ENCODE assay signal across 17 cellular contexts in the genomic region with DNA sequence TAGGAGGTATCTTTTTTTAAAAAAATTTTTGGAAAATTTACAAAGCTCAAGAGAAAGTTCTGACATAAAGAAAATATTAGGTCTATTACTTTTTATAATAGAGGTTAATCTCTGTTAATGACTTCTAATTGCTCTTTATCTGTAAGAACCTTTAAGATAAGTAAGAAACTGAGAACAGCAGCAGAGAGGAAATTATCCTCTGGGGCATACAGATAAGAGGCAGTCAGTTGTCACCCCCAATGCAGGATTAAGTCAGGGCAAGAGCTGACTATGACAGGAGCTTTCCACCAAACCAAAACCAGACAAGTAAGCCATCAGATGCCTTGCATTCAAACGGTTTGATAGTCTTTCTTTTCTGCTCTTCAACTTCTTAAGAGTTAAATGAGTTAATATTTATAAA.
"Had no signal": no experiment of that assay in that cellular context is flagged by ENCODE, and none has a peak within 500 bp of the region (broad histone marks: within the 10 kb centered on the region; RNA-seq: fewer than 3 reads in every experiment).

No MANE protein-coding gene starts in this region.

- H3K4me3 Mint-ChIP-seq: activated CD4-positive, alpha-beta T cell treated with anti-CD3 and anti-CD28 coated beads, Interleukin-2, amount 10 ng/mL, durations not matched to agents 24 days and 14 days; activated CD8-positive, alpha-beta T cell treated with anti-CD3 and anti-CD28 coated beads for 36 hours; activated T-cell treated with anti-CD3 and anti-CD28 coated beads, Interleukin-2, amount 50 U/mL, for 24 hours; nephron; stimulated activated memory B cell treated with anti-CD40 and anti-IgM and Interleukin-4, amounts not matched to agents 10 μg/mL and 1 μg/mL and 100 μg/mL, for 72 hours had no signal

- H3K27me3 Mint-ChIP-seq: activated CD4-positive, alpha-beta T cell treated with anti-CD3 and anti-CD28 coated beads, Interleukin-2, amount 10 ng/mL, durations not matched to agents 24 days and 14 days; activated CD8-positive, alpha-beta T cell treated with anti-CD3 and anti-CD28 coated beads for 36 hours; activated naive CD8-positive, alpha-beta T cell treated with anti-CD3 and anti-CD28 coated beads, Interleukin-2, amount 10 ng/mL, durations not matched to agents 7 days and 5 days; activated T-cell treated with anti-CD3 and anti-CD28 coated beads, Interleukin-2, amount 50 U/mL, for 24 hours; stimulated activated memory B cell treated with anti-CD40 and anti-IgM and Interleukin-4, amounts not matched to agents 10 μg/mL and 1 μg/mL and 100 μg/mL, for 72 hours had no signal

- DNase-seq: activated CD4-positive, alpha-beta T cell treated with anti-CD3 and anti-CD28 coated beads, Interleukin-2, amount 10 ng/mL, durations not matched to agents 24 days and 14 days; activated CD8-positive, alpha-beta T cell treated with anti-CD3 and anti-CD28 coated beads for 36 hours; activated naive CD4-positive, alpha-beta T cell treated with Interleukin-2 at 50 U/mL for 16 hours; activated naive CD8-positive, alpha-beta T cell treated with anti-CD3 and anti-CD28 coated beads, Interleukin-2, amount 10 ng/mL, durations not matched to agents 7 days and 5 days; activated T-cell treated with anti-CD3 and anti-CD28 coated beads, Interleukin-2, amount 50 U/mL, for 24 hours; amygdala; dermis blood vessel endothelial cell; effector memory CD4-positive, alpha-beta T cell; islet precursor cell; lower lobe of right lung; midbrain; stimulated activated CD4-positive, alpha-beta T cell treated with anti-CD3 and anti-CD28 coated beads, Interleukin-4, amount 100 ng/mL, for 4 hours; thyroid gland had no signal

- H3K9me3 ChIP-seq: lower lobe of right lung, thyroid gland had no signal

- ATAC-seq: activated CD8-positive, alpha-beta T cell treated with anti-CD3 and anti-CD28 coated beads for 36 hours; lower lobe of right lung; sciatic nerve; stimulated activated memory B cell treated with anti-CD40 and anti-IgM and Interleukin-4, amounts not matched to agents 10 μg/mL and 1 μg/mL and 100 μg/mL, for 72 hours had no signal

- H3K9me3 Mint-ChIP-seq: activated CD4-positive, alpha-beta T cell treated with anti-CD3 and anti-CD28 coated beads, Interleukin-2, amount 10 ng/mL, durations not matched to agents 24 days and 14 days; activated CD8-positive, alpha-beta T cell treated with anti-CD3 and anti-CD28 coated beads for 36 hours; activated naive CD8-positive, alpha-beta T cell treated with anti-CD3 and anti-CD28 coated beads, Interleukin-2, amount 10 ng/mL, durations not matched to agents 7 days and 5 days; activated T-cell treated with anti-CD3 and anti-CD28 coated beads, Interleukin-2, amount 50 U/mL, for 24 hours; activated T-helper 2 cell treated with anti-CD3 and anti-CD28 coated beads, Interferon-gamma antibody, Interleukin-2, Interleukin-4, amounts not matched to agents 10 μg/mL and 5 μg/mL and 100 μg/mL, durations not matched to agents 14 hours and 24 hours and 36 hours; nephron; stimulated activated memory B cell treated with anti-CD40 and anti-IgM and Interleukin-4, amounts not matched to agents 10 μg/mL and 1 μg/mL and 100 μg/mL, for 72 hours had no signal

- H3K27ac Mint-ChIP-seq: activated CD4-positive, alpha-beta T cell treated with anti-CD3 and anti-CD28 coated beads, Interleukin-2, amount 10 ng/mL, durations not matched to agents 24 days and 14 days; activated CD8-positive, alpha-beta T cell treated with anti-CD3 and anti-CD28 coated beads for 36 hours; activated T-cell treated with anti-CD3 and anti-CD28 coated beads, Interleukin-2, amount 50 U/mL, for 24 hours; activated T-helper 2 cell treated with anti-CD3 and anti-CD28 coated beads, Interferon-gamma antibody, Interleukin-2, Interleukin-4, amounts not matched to agents 10 μg/mL and 5 μg/mL and 100 μg/mL, durations not matched to agents 14 hours and 24 hours and 36 hours; nephron had no signal
